Comparison of ENCODE assay signal across 26 cellular contexts in the genomic region with DNA sequence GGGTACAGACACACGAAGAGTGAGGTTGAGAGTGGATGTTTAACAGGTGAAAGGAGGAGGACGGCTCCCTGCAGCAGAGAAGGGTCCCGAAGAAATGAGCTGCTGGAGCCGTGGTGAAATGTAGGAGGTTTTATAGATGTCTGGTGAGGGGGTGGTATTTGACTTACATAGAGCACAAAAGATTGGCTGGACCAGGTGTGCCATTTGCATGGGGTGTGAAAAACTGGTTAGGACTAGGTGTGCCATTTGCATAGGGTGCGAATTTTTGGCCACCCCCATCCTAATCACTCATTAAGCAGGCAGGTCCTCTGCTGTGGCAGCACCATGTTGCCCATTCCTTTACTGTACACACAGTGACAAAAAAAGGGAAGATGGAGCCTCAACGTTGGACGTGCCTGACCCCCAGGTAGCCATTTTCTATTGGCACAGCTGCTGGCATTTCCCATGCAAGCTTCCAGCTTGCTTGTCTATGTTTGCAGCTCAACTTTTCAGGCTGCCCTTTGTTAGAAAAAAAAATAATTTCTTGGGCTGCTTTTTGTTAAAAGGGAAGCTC.
"Had no signal": no experiment of that assay in that cellular context is flagged by ENCODE, and none has a peak within 500 bp of the region (broad histone marks: within the 10 kb centered on the region; RNA-seq: fewer than 3 reads in every experiment).

No MANE protein-coding gene starts in this region.

- H3K27me3 ChIP-seq: cardiac muscle cell, MG63 had no signal

- H3K9me3 Mint-ChIP-seq: activated B cell treated with CpG ODN at 0.5 μM for 24 hours; activated CD4-positive, alpha-beta T cell treated with anti-CD3 and anti-CD28 coated beads, Interleukin-2, amount 10 ng/mL, durations not matched to agents 24 days and 14 days; activated naive CD4-positive, alpha-beta T cell treated with anti-CD3 and anti-CD28 coated beads for 36 hours; activated T-cell treated with anti-CD3 and anti-CD28 coated beads, Interleukin-2, amount 50 U/mL, for 24 hours; T-helper 1 cell treated with Interleukin-12 subunit alpha and Interleukin-12 subunit beta and Interleukin-4 antibody, amounts not matched to agents 30 μg/mL and 1 μg/mL, for 36 hours had no signal

- H3K36me3 Mint-ChIP-seq: activated CD8-positive, alpha-beta memory T cell treated with anti-CD3 and anti-CD28 coated beads, Interleukin-2, amount 10 ng/mL, durations not matched to agents 7 days and 5 days; activated naive CD8-positive, alpha-beta T cell; brain had no signal

- H3K27ac Mint-ChIP-seq: activated B cell treated with CpG ODN at 0.5 μM for 24 hours; activated CD4-positive, alpha-beta T cell treated with anti-CD3 and anti-CD28 coated beads, Interleukin-2, amount 10 ng/mL, durations not matched to agents 24 days and 14 days; activated CD8-positive, alpha-beta memory T cell treated with anti-CD3 and anti-CD28 coated beads, Interleukin-2, amount 10 ng/mL, durations not matched to agents 7 days and 5 days; activated naive CD4-positive, alpha-beta T cell treated with anti-CD3 and anti-CD28 coated beads for 36 hours; activated naive CD8-positive, alpha-beta T cell; activated T-cell treated with anti-CD3 and anti-CD28 coated beads, Interleukin-2, amount 50 U/mL, for 24 hours; T-helper 1 cell treated with Interleukin-12 subunit alpha and Interleukin-12 subunit beta and Interleukin-4 antibody, amounts not matched to agents 30 μg/mL and 1 μg/mL, for 36 hours had no signal

- H3K27ac ChIP-seq: cardiac muscle cell had no signal

- H3K4me3 ChIP-seq: cardiac muscle cell, MG63 had no signal

- ATAC-seq: activated CD8-positive, alpha-beta memory T cell treated with anti-CD3 and anti-CD28 coated beads, Interleukin-2, amount 10 ng/mL, durations not matched to agents 7 days and 5 days; Panc1; Right ventricle myocardium inferior had no signal

- H3K4me3 Mint-ChIP-seq: activated B cell treated with CpG ODN at 0.5 μM for 24 hours; activated CD4-positive, alpha-beta T cell treated with anti-CD3 and anti-CD28 coated beads, Interleukin-2, amount 10 ng/mL, durations not matched to agents 24 days and 14 days; activated CD8-positive, alpha-beta memory T cell treated with anti-CD3 and anti-CD28 coated beads, Interleukin-2, amount 10 ng/mL, durations not matched to agents 7 days and 5 days; activated naive CD4-positive, alpha-beta T cell treated with anti-CD3 and anti-CD28 coated beads for 36 hours; activated naive CD8-positive, alpha-beta T cell; activated T-cell treated with anti-CD3 and anti-CD28 coated beads, Interleukin-2, amount 50 U/mL, for 24 hours; brain; T-helper 1 cell treated with Interleukin-12 subunit alpha and Interleukin-12 subunit beta and Interleukin-4 antibody, amounts not matched to agents 30 μg/mL and 1 μg/mL, for 36 hours had no signal

- H3K36me3 ChIP-seq: cardiac muscle cell, MG63 had no signal

- H3K9me3 ChIP-seq: MG63 had no signal

- H3K4me1 Mint-ChIP-seq: activated B cell treated with CpG ODN at 0.5 μM for 24 hours; activated CD4-positive, alpha-beta T cell treated with anti-CD3 and anti-CD28 coated beads, Interleukin-2, amount 10 ng/mL, durations not matched to agents 24 days and 14 days; activated CD8-positive, alpha-beta memory T cell treated with anti-CD3 and anti-CD28 coated beads, Interleukin-2, amount 10 ng/mL, durations not matched to agents 7 days and 5 days had no signal

- DNase-seq: activated B cell treated with CpG ODN at 0.5 μM for 24 hours; activated CD4-positive, alpha-beta T cell treated with anti-CD3 and anti-CD28 coated beads for 1 hour; activated CD4-positive, alpha-beta T cell treated with anti-CD3 and anti-CD28 coated beads, Interleukin-2, amount 10 ng/mL, durations not matched to agents 24 days and 14 days; activated CD4-positive, alpha-beta T cell treated with anti-CD3 and anti-CD28 coated beads, Interleukin-2, amount 50 U/mL, for 48 hours; activated CD8-positive, alpha-beta memory T cell treated with anti-CD3 and anti-CD28 coated beads, Interleukin-2, amount 10 ng/mL, durations not matched to agents 7 days and 5 days; activated gamma-delta T cell; activated naive CD4-positive, alpha-beta T cell treated with anti-CD3 and anti-CD28 coated beads for 36 hours; activated T-cell treated with anti-CD3 and anti-CD28 coated beads, Interleukin-2, amount 50 U/mL, for 24 hours; amygdala; MG63; MV-4-11; NCI-H1092 treated with DMSO at 0.1 percent for 48 hours; NCI-H1417 treated with DMSO at 0.1 percent for 48 hours; NCI-H1694 treated with DMSO at 0.1 percent for 48 hours; NCI-H2029 treated with DMSO at 0.1 percent for 48 hours; NCI-H510A treated with DMSO at 0.1 percent for 48 hours; NCI-H69; NK-92 treated with Interleukin-12 subunit alpha and Interleukin-12 subunit beta, amount 100 ng/mL, for 24 hours; OCI-M1; RPMI8226 had no signal
